In genomic region chr1:61053281-61053711, GRCh38 we compare ENCODE assay signal across 9 cellular contexts. TPM values are rescaled to one million over a fixed set of nuclear protein-coding genes. Genes with fewer than 3 reads are reported as not detected.
DNase-seq lines count a peak whose midpoint lies in the region; ATAC-seq and TF ChIP-seq lines count a peak whose summit lies in the region.
"Had no signal": no experiment of that assay in that cellular context is flagged by ENCODE, and none has a peak within 500 bp of the region (broad histone marks: within the 10 kb centered on the region; RNA-seq: fewer than 3 reads in every experiment).

No MANE protein-coding gene starts in this region.

- H3K4me1 Mint-ChIP-seq in dendritic cell treated with granulocyte-macrophage colony-stimulating factor and Interleukin-4, amounts not matched to agents 40 ng/mL and 50 ng/mL, for 4 days (ENCODE audit: low read depth): peaks cover 26% of the 10 kb centered on the region

- TF ChIP-seq CTCF in heart right ventricle (IDR thresholded peaks at IDR 0.05): no peak
- no peak for TF ChIP-seq CTCF in uterus (IDR thresholded peaks at IDR 0.05)

- intact Hi-C loops in heart right ventricle (cut with DNase I) (loop anchor here in 9 of 10 donors (2.0 to 10.0 kb wide), 19 partner anchors 34 to 799 kb away; no protein-coding TSS in a partner anchor), cardiac septum (cut with DNase I) (loop anchor here (5.0 to 10.0 kb wide), 7 partner anchors 69 to 799 kb away; partner anchors contain the start of gene TM2D1), uterus (cut with DNase I; ENCODE audit: low total_unique reads) (loop anchor here (10.0 kb wide), 1 partner anchor 402 kb away; no protein-coding TSS in a partner anchor)
- intact Hi-C loops in dendritic cell treated with granulocyte-macrophage colony-stimulating factor and Interleukin-4, amounts not matched to agents 40 ng/mL and 50 ng/mL, for 4 days (cut with micrococcal nuclease): loop anchor here (5.0 to 10.0 kb wide), 5 partner anchors 34 to 584 kb away; no protein-coding TSS in a partner anchor

- H3K9ac ChIP-seq in muscle layer of colon (ENCODE audit: low read length): no peak overlapping the region

- H3K27ac ChIP-seq in heart right ventricle: peak overlapping the region; percentile 92 to 100 (median 98)
- peak overlapping the region; percentile 89 for H3K27ac ChIP-seq in muscle layer of colon (ENCODE audit: low read depth, low read length)
- H3K27ac ChIP-seq in uterus: peak overlapping the region; percentile 50 to 92

- no peaks in the 10 kb centered on the region for H3K9me3 Mint-ChIP-seq in dendritic cell treated with granulocyte-macrophage colony-stimulating factor and Interleukin-4, amounts not matched to agents 40 ng/mL and 50 ng/mL, for 4 days

- H3K27ac Mint-ChIP-seq in dendritic cell treated with granulocyte-macrophage colony-stimulating factor and Interleukin-4, amounts not matched to agents 40 ng/mL and 50 ng/mL, for 4 days: no peak overlapping the region

- peaks cover 62% of the 10 kb centered on the region for H3K27me3 Mint-ChIP-seq in dendritic cell treated with granulocyte-macrophage colony-stimulating factor and Interleukin-4, amounts not matched to agents 40 ng/mL and 50 ng/mL, for 4 days

- ATAC-seq in heart right ventricle: no peak

- peaks cover 8 to 69% (median 55%) of the 10 kb centered on the region in 9 donors for H3K4me1 ChIP-seq in heart right ventricle
- H3K4me1 ChIP-seq in muscle layer of colon (ENCODE audit: insufficient read depth, low read length): peaks cover 31% of the 10 kb centered on the region
- H3K4me1 ChIP-seq in uterus: peaks cover 0 to 8% of the 10 kb centered on the region in 2 donors

- WGBS in heart right ventricle, 2 donors: 11 to 18% methylated on average over 6 of the region's 6 CpGs

- no peak for TF ChIP-seq POLR2A in uterus (IDR thresholded peaks at IDR 0.05)

- H3K36me3 Mint-ChIP-seq in dendritic cell treated with granulocyte-macrophage colony-stimulating factor and Interleukin-4, amounts not matched to agents 40 ng/mL and 50 ng/mL, for 4 days (ENCODE audit: low read depth): peaks cover 10% of the 10 kb centered on the region

- H3K4me3 ChIP-seq in heart right ventricle (peak overlapping the region in 9 of 10 donors; percentile 37 to 73 (median 56)), muscle layer of colon (ENCODE audit: low read depth in 1 of 2, low read length in 2 of 2) (peak overlapping the region; percentile 2 to 36), uterus (peak overlapping the region; percentile 27 to 34)

- DNase-seq in heart right ventricle (no peak), cardiac septum (ENCODE audit: low spot score) (no peak), uterus (no peak), NCI-H2081 treated with DMSO at 0.1 percent for 48 hours (lab: John Stamatoyannopoulos, UW) (no peak), NOMO-1 treated with dmso at 0.1 percent for 144 hours (lab: John Stamatoyannopoulos, UW; ENCODE audit: unreplicated experiment) (no peak), CD1c-positive myeloid dendritic cell (ENCODE audit: extremely low spot score) (no peak)
- DNase-seq: NCI-H1694 treated with DMSO at 0.1 percent for 48 hours had no signal

- H3K27me3 ChIP-seq in heart right ventricle (peaks cover 0 to 40% (median 0%) of the 10 kb centered on the region in 7 donors), muscle layer of colon (ENCODE audit: control insufficient read depth in 1 of 2, insufficient read depth in 2 of 2, low read length in 2 of 2) (no peaks in the 10 kb centered on the region), uterus (no peaks in the 10 kb centered on the region)

- H3K36me3 ChIP-seq in heart right ventricle (no peaks in the 10 kb centered on the region), muscle layer of colon (ENCODE audit: insufficient read depth, low read length) (no peaks in the 10 kb centered on the region), uterus (no peaks in the 10 kb centered on the region)

- H3K4me3 Mint-ChIP-seq in dendritic cell treated with granulocyte-macrophage colony-stimulating factor and Interleukin-4, amounts not matched to agents 40 ng/mL and 50 ng/mL, for 4 days: peak overlapping the region; percentile 72

- H3K9me3 ChIP-seq in heart right ventricle (no peaks in the 10 kb centered on the region), muscle layer of colon (ENCODE audit: low read length) (no peaks in the 10 kb centered on the region), uterus (no peaks in the 10 kb centered on the region)

RNA-seq across cellular contexts. Expression of gene NFIA, which starts 29.1 kb away (rescaled TPM):
- total RNA-seq in heart right ventricle (100 to 1,000 TPM in 4 of 10 donors, 10 to 100 TPM in 6; 82.4 to 117 (median 97.5) TPM), cardiac septum (78.6 TPM), uterus (100 to 1,000 TPM in 1 of 4 donors, 10 to 100 TPM in 3; 49.2 to 116 (median 64.9) TPM)
- polyA plus RNA-seq in heart right ventricle: 10 to 100 TPM; 11.2 to 24.9 TPM
